20 cellular contexts compared by ENCODE assay signal in genomic region chr2:104052341-104052740, GRCh38.
"Had no signal": no experiment of that assay in that cellular context is flagged by ENCODE, and none has a peak within 500 bp of the region (broad histone marks: within the 10 kb centered on the region; RNA-seq: fewer than 3 reads in every experiment).

No MANE protein-coding gene starts in this region.

- H3K27me3 ChIP-seq: brain microvascular endothelial cell, cardiac muscle cell had no signal

- H3K27ac ChIP-seq: brain microvascular endothelial cell, cardiac muscle cell had no signal

- ATAC-seq: activated CD8-positive, alpha-beta memory T cell treated with anti-CD3 and anti-CD28 coated beads, Interleukin-2, amount 10 ng/mL, durations not matched to agents 7 days and 5 days; T-helper 17 cell had no signal

- DNase-seq: activated B cell treated with CpG ODN at 0.5 μM for 24 hours; activated CD4-positive, alpha-beta T cell treated with anti-CD3 and anti-CD28 coated beads for 1 hour; activated CD4-positive, alpha-beta T cell treated with anti-CD3 and anti-CD28 coated beads, Interleukin-2, amount 10 ng/mL, durations not matched to agents 24 days and 14 days; activated CD4-positive, alpha-beta T cell treated with anti-CD3 and anti-CD28 coated beads, Interleukin-2, amount 50 U/mL, for 48 hours; activated CD8-positive, alpha-beta memory T cell treated with anti-CD3 and anti-CD28 coated beads, Interleukin-2, amount 10 ng/mL, durations not matched to agents 7 days and 5 days; activated effector memory CD4-positive, alpha-beta T cell treated with Interleukin-2 at 50 U/mL for 16 hours; activated naive CD4-positive, alpha-beta T cell; activated T-cell treated with anti-CD3 and anti-CD28 coated beads, Interleukin-2, amount 50 U/mL, for 24 hours; aorta; brain microvascular endothelial cell; KG1; NCI-H1092; NCI-H1436; NCI-H1694 treated with DMSO at 0.1 percent for 48 hours; NCI-H2029 treated with DMSO at 0.1 percent for 48 hours; NCI-H446; NCI-H774; T-helper 17 cell; T1000 had no signal

- H3K36me3 ChIP-seq: brain microvascular endothelial cell, cardiac muscle cell had no signal

- H3K4me3 ChIP-seq: cardiac muscle cell had no signal
